34 cellular contexts compared by ENCODE assay signal in the genomic region with DNA sequence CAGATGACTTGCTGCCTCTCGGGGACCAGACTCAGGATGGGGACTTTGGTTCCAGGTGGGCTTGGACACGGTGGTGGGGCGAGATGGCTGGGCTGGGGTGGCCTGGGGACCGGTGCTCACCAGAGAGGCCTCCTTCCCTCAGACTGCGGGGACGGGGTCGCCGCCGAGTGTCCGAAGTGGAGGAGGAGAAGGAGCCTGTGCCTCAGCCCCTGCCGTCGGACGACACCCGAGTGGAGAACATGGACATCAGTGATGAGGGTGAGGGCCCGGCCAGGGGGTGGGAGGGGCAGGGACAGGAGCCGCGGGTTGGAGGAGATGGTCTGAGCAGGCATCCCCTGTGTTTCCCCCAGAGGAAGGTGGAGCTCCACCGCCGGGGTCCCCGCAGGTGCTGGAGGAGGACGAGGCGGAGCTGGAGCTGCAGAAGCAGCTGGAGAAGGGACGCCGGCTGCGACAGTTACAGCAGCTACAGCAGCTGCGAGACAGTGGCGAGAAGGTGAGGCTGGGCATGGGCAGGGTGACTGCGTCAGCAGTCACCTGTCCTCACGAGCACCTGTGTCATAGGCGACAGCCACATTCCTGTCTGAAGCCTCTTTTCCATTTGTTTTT. TPM values are rescaled to one million over a fixed set of nuclear protein-coding genes. Genes with fewer than 3 reads are reported as not detected.
"Had no signal": no experiment of that assay in that cellular context is flagged by ENCODE, and none has a peak within 500 bp of the region (broad histone marks: within the 10 kb centered on the region; RNA-seq: fewer than 3 reads in every experiment).

No MANE protein-coding gene starts in this region.

- H3K4me2 ChIP-seq: hepatocyte had no signal

- H3K9me3 Mint-ChIP-seq: memory B cell; natural killer cell treated with Interleukin-12 subunit alpha and Interleukin-12 subunit beta and Interleukin-15 and Interleukin-18, amount 100 ng/mL, for 72 hours; neural crest cell; stimulated activated memory B cell treated with anti-CD40 and anti-IgM and Interleukin-4, amounts not matched to agents 10 μg/mL and 1 μg/mL and 100 μg/mL, for 72 hours; type B pancreatic cell had no signal

- H3K4me3 ChIP-seq: colonic mucosa, esophagus muscularis mucosa, gastroesophageal sphincter, heart left ventricle, hepatocyte, lung, sigmoid colon, testis, tibial artery had no signal

- H3K27ac Mint-ChIP-seq: natural killer cell treated with Interleukin-12 subunit alpha and Interleukin-12 subunit beta and Interleukin-15 and Interleukin-18, amount 100 ng/mL, for 72 hours had no signal

- H3K9ac ChIP-seq: parathyroid adenoma had no signal

- H3K27me3 ChIP-seq: colonic mucosa, esophagus muscularis mucosa, foreskin keratinocyte, gastroesophageal sphincter, heart left ventricle, hepatocyte, neutrophil, sigmoid colon, testis, tibial artery had no signal

- H3K4me3 Mint-ChIP-seq: memory B cell; natural killer cell treated with Interleukin-12 subunit alpha and Interleukin-12 subunit beta and Interleukin-15 and Interleukin-18, amount 100 ng/mL, for 72 hours; stimulated activated memory B cell treated with anti-CD40 and anti-IgM and Interleukin-4, amounts not matched to agents 10 μg/mL and 1 μg/mL and 100 μg/mL, for 72 hours; type B pancreatic cell had no signal

- H3K27ac ChIP-seq: colonic mucosa, esophagus muscularis mucosa, foreskin keratinocyte, gastroesophageal sphincter, heart left ventricle, hepatocyte, parathyroid adenoma, sigmoid colon, testis, tibial artery had no signal

- ATAC-seq: foreskin keratinocyte; gastroesophageal sphincter; heart left ventricle; left colon; left ventricle myocardium superior; natural killer cell treated with Interleukin-12 subunit alpha and Interleukin-12 subunit beta and Interleukin-15 and Interleukin-18, amount 100 ng/mL, for 72 hours; stimulated activated memory B cell treated with anti-CD40 and anti-IgM and Interleukin-4, amounts not matched to agents 10 μg/mL and 1 μg/mL and 100 μg/mL, for 72 hours; stimulated activated naive CD8-positive, alpha-beta T cell treated with anti-CD3 and anti-CD28 coated beads, Interleukin-15, Interleukin-2, amounts not matched to agents 100 U/mL and 50 U/mL, for 24 hours had no signal

- H3K27me3 Mint-ChIP-seq: memory B cell; natural killer cell treated with Interleukin-12 subunit alpha and Interleukin-12 subunit beta and Interleukin-15 and Interleukin-18, amount 100 ng/mL, for 72 hours; progenitor cell of endocrine pancreas; stimulated activated memory B cell treated with anti-CD40 and anti-IgM and Interleukin-4, amounts not matched to agents 10 μg/mL and 1 μg/mL and 100 μg/mL, for 72 hours; type B pancreatic cell had no signal

- DNase-seq: colonic mucosa; dermis blood vessel endothelial cell; effector memory CD4-positive, alpha-beta T cell; foreskin keratinocyte; heart left ventricle; kidney glomerular epithelial cell; left colon; left ventricle myocardium superior; sigmoid colon; stimulated activated CD4-positive, alpha-beta T cell treated with anti-CD3 and anti-CD28 coated beads, Interleukin-2, amount 100 ng/mL, for 24 hours; stimulated activated CD4-positive, alpha-beta T cell treated with anti-CD3 and anti-CD28 coated beads, Interleukin-4, amount 100 ng/mL, for 24 hours; stimulated activated naive CD8-positive, alpha-beta T cell treated with anti-CD3 and anti-CD28 coated beads, Interleukin-15, Interleukin-2, amounts not matched to agents 100 U/mL and 50 U/mL, for 24 hours; substantia nigra; testis; tibial artery had no signal

- H3K9me3 ChIP-seq: colonic mucosa, esophagus muscularis mucosa, gastroesophageal sphincter, heart left ventricle, neutrophil, sigmoid colon, testis, tibial artery had no signal

- H2AFZ ChIP-seq: hepatocyte, parathyroid adenoma had no signal

RNA-seq across cellular contexts. Expression of a gene that starts 22.2 kb away (rescaled TPM):
- total RNA-seq: chondrocyte; colonic mucosa; dermis blood vessel endothelial cell; endothelial cell of umbilical vein; epithelial cell of proximal tubule; esophagus muscularis mucosa; foreskin keratinocyte; gastroesophageal sphincter; hepatocyte; left colon; left ventricle myocardium superior; natural killer cell treated with Interleukin-12 subunit alpha and Interleukin-12 subunit beta and Interleukin-15 and Interleukin-18, amount 100 ng/mL, for 72 hours; progenitor cell of endocrine pancreas; skeletal muscle tissue; urinary bladder had no signal
- polyA plus RNA-seq: endothelial cell of umbilical vein, fibroblast of lung, foreskin keratinocyte, heart left ventricle, hepatocyte, sigmoid colon had no signal

RNA-seq across cellular contexts. Expression of a gene that starts 44.4 kb away (rescaled TPM):
- total RNA-seq: chondrocyte, colonic mucosa, esophagus muscularis mucosa, left colon, left ventricle myocardium superior, mononuclear cell, neural crest cell, progenitor cell of endocrine pancreas, sigmoid colon, skeletal muscle tissue had no signal
